Comparison of ENCODE assay signal across 8 cellular contexts in the genomic region with DNA sequence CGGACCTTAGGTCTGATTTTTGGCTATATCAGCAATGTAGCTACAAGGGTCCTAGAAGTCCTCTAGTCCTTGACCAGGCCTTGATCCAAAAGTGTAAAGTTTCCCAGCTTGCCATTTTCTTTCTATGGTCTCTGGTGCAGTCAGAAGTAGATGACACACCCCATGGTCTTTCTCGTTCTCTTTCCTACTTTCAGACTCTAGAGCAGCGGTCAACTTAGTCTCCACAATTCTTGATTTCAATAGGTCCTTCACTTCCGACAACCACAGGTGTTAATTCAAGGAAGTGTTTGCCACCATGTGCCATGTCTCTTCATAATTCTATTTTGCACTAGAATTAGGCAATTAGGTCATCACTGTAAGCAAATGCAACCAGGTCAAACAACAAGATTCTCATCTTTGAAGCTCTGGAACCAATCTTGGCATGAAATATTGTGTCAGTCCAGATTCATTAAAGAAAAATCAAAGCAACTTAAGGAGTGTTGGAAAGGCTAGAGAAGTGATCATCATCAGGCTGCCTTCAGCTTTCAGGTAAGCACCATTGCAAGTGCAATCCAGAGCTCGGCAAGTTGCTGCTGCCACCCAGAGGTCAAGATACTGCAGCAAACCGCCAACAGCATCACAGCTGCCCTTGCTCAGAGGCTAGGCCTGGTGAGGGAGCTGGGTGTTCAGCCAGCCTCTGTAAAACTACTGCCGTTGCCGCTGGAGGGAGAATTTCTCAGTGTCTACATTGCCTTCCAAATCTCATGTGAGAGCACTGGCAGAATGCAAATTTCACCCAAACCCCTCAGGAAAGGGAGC. TPM values are rescaled to one million over a fixed set of nuclear protein-coding genes. Genes with fewer than 3 reads are reported as not detected.
DNase-seq lines count a peak whose midpoint lies in the region; TF ChIP-seq lines count a peak whose summit lies in the region.

No MANE protein-coding gene starts in this region.

- H3K36me3 ChIP-seq in HEK293 (ENCODE audit: control insufficient read depth in 2 of 2, insufficient read depth in 1 of 2, low read length in 2 of 2) (no peaks in the 10 kb centered on the region), cardiac muscle cell (no peaks in the 10 kb centered on the region)

- H3K4me3 ChIP-seq in AG04449 (ENCODE audit: low read depth, low read length) (no peak overlapping the region), GM12864 (ENCODE audit: low read depth, low read length) (no peak overlapping the region), HEK293 (ENCODE audit: low read depth, low read length) (no peak overlapping the region), cardiac muscle cell (no peak overlapping the region), retinal pigment epithelial cell (ENCODE audit: low read length) (no peak overlapping the region)

- no peak overlapping the region for H3K27ac ChIP-seq in HEK293 (ENCODE audit: extremely low read depth, low read depth, low read length)
- H3K27ac ChIP-seq in cardiac muscle cell: no peak overlapping the region

- CTCF ChIA-PET in AG04449 (lab: Yijun Ruan, JAX) (interaction anchor here (0.8 to 3.3 kb wide), 27 partner anchors 9 to 305 kb away, joined by 3 to 54 read pairs (median 5); no protein-coding TSS in a partner anchor), HEK293 (lab: Yijun Ruan, JAX) (interaction anchor here (0.5 to 3.6 kb wide), 43 partner anchors 10 to 601 kb away, joined by 3 to 80 read pairs (median 4); no protein-coding TSS in a partner anchor)

- no peaks in the 10 kb centered on the region for H3K9me3 Mint-ChIP-seq in activated T-cell treated with anti-CD3 and anti-CD28 coated beads, Interleukin-2, amount 50 U/mL, for 24 hours

- TF ChIP-seq CTCF in AG04449 (IDR thresholded peaks at IDR 0.05; ENCODE audit: insufficient read depth, low read length, missing control alignments): peak; percentile 73
- TF ChIP-seq CTCF in GM12864 (IDR thresholded peaks at IDR 0.05; ENCODE audit: low read depth, low read length, missing control alignments): peak; percentile 79
- peak; percentile 82 for TF ChIP-seq CTCF in HEK293 (tag by site-specific recombination; IDR thresholded peaks at IDR 0.05)
- TF ChIP-seq CTCF in cardiac muscle cell (IDR thresholded peaks at IDR 0.05; ENCODE audit: low read depth, low read length): peak; percentile 71
- TF ChIP-seq CTCF in retinal pigment epithelial cell (conservative IDR thresholded peaks at IDR 0.05; ENCODE audit: low read depth, low read length): peak; percentile 62

- peaks cover 3% of the 10 kb centered on the region for H3K4me1 Mint-ChIP-seq in activated T-cell treated with anti-CD3 and anti-CD28 coated beads, Interleukin-2, amount 50 U/mL, for 24 hours (ENCODE audit: low read depth)

- H3K27me3 Mint-ChIP-seq in activated T-cell treated with anti-CD3 and anti-CD28 coated beads, Interleukin-2, amount 50 U/mL, for 24 hours: peaks cover 16% of the 10 kb centered on the region

- peaks cover 15% of the 10 kb centered on the region for H3K27me3 ChIP-seq in cardiac muscle cell

- DNase-seq in AG04449 (ENCODE audit: low read depth, low spot score) (no peak), GM12864 (ENCODE audit: low read depth) (peak; percentile 22), NCI-H1436 (lab: John Stamatoyannopoulos, UW) (peak; percentile 77), cardiac muscle cell (ENCODE audit: low read depth in 1 of 2, low spot score in 1 of 2) (peak; percentile 77 to 79), retinal pigment epithelial cell (ENCODE audit: low read depth) (no peak), DMS114 treated with DMSO at 0.1 percent for 48 hours (lab: John Stamatoyannopoulos, UW; ENCODE audit: unreplicated experiment) (no peak)
- DNase-seq in activated T-cell treated with anti-CD3 and anti-CD28 coated beads, Interleukin-2, amount 50 U/mL, for 24 hours: peak; percentile 37

- H3K27ac Mint-ChIP-seq in activated T-cell treated with anti-CD3 and anti-CD28 coated beads, Interleukin-2, amount 50 U/mL, for 24 hours: no peak overlapping the region

- POLR2A ChIA-PET in AG04449 (lab: Yijun Ruan, JAX): no interaction called here
- POLR2A ChIA-PET in HEK293 (lab: Yijun Ruan, JAX): interaction anchor here (0.6 kb wide), 1 partner anchor 339 kb away, joined by 6 read pairs; no protein-coding TSS in a partner anchor

- H3K9me3 ChIP-seq in HEK293 (ENCODE audit: control insufficient read depth, insufficient read depth, low read depth, low read length): no peaks in the 10 kb centered on the region
- no peaks in the 10 kb centered on the region for H3K9me3 ChIP-seq in cardiac muscle cell (ENCODE audit: low read depth)

- H3K4me3 Mint-ChIP-seq in activated T-cell treated with anti-CD3 and anti-CD28 coated beads, Interleukin-2, amount 50 U/mL, for 24 hours: no peak overlapping the region

- H3K4me1 ChIP-seq in HEK293 (ENCODE audit: control insufficient read depth, insufficient read depth, low read length) (no peaks in the 10 kb centered on the region), cardiac muscle cell (ENCODE audit: low read depth) (no peaks in the 10 kb centered on the region)

- no peaks in the 10 kb centered on the region for H3K36me3 Mint-ChIP-seq in activated T-cell treated with anti-CD3 and anti-CD28 coated beads, Interleukin-2, amount 50 U/mL, for 24 hours (ENCODE audit: low read depth)

TF ChIP-seq in HEK293, 187 proteins besides CTCF, POLR2A, EP300 and RAD21 (continues in another document):
- 0 out of 2 replicates have a peak, but pooled peaks have one; percentile 27 for TF ChIP-seq ZNF10 (tag by site-specific recombination; IDR thresholded peaks at IDR 0.05)
- TF ChIP-seq, protein P1, sequence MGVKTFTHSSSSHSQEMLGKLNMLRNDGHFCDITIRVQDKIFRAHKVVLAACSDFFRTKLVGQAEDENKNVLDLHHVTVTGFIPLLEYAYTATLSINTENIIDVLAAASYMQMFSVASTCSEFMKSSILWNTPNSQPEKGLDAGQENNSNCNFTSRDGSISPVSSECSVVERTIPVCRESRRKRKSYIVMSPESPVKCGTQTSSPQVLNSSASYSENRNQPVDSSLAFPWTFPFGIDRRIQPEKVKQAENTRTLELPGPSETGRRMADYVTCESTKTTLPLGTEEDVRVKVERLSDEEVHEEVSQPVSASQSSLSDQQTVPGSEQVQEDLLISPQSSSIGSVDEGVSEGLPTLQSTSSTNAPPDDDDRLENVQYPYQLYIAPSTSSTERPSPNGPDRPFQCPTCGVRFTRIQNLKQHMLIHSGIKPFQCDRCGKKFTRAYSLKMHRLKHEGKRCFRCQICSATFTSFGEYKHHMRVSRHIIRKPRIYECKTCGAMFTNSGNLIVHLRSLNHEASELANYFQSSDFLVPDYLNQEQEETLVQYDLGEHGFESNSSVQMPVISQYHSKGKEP (tag by site-specific recombination; IDR thresholded peaks at IDR 0.05): peak; percentile 51; the same call in 1 of the 2 replicates
- no peak for TF ChIP-seq ZNF776 (tag by site-specific recombination; IDR thresholded peaks at IDR 0.05; ENCODE audit: borderline replicate concordance)
- TF ChIP-seq, protein P2, sequence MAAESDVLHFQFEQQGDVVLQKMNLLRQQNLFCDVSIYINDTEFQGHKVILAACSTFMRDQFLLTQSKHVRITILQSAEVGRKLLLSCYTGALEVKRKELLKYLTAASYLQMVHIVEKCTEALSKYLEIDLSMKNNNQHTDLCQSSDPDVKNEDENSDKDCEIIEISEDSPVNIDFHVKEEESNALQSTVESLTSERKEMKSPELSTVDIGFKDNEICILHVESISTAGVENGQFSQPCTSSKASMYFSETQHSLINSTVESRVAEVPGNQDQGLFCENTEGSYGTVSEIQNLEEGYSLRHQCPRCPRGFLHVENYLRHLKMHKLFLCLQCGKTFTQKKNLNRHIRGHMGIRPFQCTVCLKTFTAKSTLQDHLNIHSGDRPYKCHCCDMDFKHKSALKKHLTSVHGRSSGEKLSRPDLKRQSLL (tag by site-specific recombination; IDR thresholded peaks at IDR 0.05): no peak
- no peak for TF ChIP-seq GLI4 (tag by site-specific recombination; IDR thresholded peaks at IDR 0.05)
- TF ChIP-seq, protein P3, sequence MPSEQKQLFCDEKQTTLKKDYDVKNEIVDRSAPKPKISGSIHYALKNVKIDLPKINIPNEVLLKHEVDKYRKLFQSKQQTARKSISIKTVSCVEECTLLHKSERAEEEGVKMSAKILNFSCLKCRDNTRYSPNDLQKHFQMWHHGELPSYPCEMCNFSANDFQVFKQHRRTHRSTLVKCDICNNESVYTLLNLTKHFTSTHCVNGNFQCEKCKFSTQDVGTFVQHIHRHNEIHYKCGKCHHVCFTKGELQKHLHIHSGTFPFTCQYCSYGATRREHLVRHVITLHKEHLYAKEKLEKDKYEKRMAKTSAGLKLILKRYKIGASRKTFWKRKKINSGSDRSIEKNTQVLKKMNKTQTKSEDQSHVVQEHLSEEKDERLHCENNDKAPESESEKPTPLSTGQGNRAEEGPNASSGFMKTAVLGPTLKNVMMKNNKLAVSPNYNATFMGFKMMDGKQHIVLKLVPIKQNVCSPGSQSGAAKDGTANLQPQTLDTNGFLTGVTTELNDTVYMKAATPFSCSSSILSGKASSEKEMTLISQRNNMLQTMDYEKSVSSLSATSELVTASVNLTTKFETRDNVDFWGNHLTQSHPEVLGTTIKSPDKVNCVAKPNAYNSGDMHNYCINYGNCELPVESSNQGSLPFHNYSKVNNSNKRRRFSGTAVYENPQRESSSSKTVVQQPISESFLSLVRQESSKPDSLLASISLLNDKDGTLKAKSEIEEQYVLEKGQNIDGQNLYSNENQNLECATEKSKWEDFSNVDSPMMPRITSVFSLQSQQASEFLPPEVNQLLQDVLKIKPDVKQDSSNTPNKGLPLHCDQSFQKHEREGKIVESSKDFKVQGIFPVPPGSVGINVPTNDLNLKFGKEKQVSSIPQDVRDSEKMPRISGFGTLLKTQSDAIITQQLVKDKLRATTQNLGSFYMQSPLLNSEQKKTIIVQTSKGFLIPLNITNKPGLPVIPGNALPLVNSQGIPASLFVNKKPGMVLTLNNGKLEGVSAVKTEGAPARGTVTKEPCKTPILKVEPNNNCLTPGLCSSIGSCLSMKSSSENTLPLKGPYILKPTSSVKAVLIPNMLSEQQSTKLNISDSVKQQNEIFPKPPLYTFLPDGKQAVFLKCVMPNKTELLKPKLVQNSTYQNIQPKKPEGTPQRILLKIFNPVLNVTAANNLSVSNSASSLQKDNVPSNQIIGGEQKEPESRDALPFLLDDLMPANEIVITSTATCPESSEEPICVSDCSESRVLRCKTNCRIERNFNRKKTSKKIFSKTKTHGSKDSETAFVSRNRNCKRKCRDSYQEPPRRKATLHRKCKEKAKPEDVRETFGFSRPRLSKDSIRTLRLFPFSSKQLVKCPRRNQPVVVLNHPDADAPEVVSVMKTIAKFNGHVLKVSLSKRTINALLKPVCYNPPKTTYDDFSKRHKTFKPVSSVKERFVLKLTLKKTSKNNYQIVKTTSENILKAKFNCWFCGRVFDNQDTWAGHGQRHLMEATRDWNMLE (tag by site-specific recombination; conservative IDR thresholded peaks at IDR 0.05; ENCODE audit: low read depth): no peak
- peak; percentile 70 for TF ChIP-seq ZNF654 (tag by site-specific recombination; IDR thresholded peaks at IDR 0.05; ENCODE audit: low read depth)

RNA-seq across cellular contexts. Expression of a gene that starts 5.6 kb away (rescaled TPM):
- total RNA-seq in cardiac muscle cell: 42.2 and 83.9 TPM in 2 replicates
- polyA plus RNA-seq in cardiac muscle cell: 14.6 and 32.3 TPM in 2 replicates

RNA-seq across cellular contexts. Expression of a gene that starts 54.9 kb away (rescaled TPM):
- total RNA-seq in cardiac muscle cell: 0.21 TPM in 1 of 2 replicates, not detected in the other
- 0.84 TPM in 1 of 2 replicates, not detected in the other for polyA plus RNA-seq in cardiac muscle cell

Comparison
In these comparisons a context has a peak if more than half of its experiments do, and no peak if none do; other contexts are left out.
1. DNase-seq: peak in GM12864 (single experiment), NCI-H1436 (single experiment), activated T-cell treated with anti-CD3 and anti-CD28 coated beads, Interleukin-2, amount 50 U/mL, for 24 hours (single experiment) and cardiac muscle cell (2 of 2); none in AG04449 (single experiment), retinal pigment epithelial cell (single experiment) and DMS114 treated with DMSO at 0.1 percent for 48 hours (single experiment).
2. Peak in every context shown above with its lines, with median percentiles within 50 percentile points of each other: CTCF ChIP-seq.